Comparison of ENCODE assay signal across 1 cellular context in the genomic region with DNA sequence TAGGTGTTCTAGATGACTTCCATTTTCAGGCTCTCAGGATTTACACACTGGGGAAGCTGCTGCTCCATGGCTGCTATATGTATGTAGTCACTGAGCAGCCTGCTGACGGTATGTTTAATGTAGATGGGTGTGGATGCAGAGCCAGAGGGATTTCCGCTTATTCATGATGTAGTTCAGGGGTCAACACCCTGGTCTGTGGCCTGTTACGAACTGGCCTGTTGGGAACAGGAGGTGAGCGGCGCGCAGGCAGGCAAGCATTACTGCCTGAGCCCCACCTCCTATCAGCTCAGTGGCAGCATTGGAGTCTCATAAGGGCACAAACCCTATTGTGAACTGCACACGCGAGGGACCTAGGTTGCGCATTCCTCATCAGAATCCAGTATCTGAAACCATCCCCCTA.
TF ChIP-seq lines count a peak whose summit lies in the region.

No MANE protein-coding gene starts in this region.

TF ChIP-seq in GM23338, 12 proteins besides CTCF, POLR2A, EP300 and RAD21 (continued from another document):
- TF ChIP-seq, protein P1, sequence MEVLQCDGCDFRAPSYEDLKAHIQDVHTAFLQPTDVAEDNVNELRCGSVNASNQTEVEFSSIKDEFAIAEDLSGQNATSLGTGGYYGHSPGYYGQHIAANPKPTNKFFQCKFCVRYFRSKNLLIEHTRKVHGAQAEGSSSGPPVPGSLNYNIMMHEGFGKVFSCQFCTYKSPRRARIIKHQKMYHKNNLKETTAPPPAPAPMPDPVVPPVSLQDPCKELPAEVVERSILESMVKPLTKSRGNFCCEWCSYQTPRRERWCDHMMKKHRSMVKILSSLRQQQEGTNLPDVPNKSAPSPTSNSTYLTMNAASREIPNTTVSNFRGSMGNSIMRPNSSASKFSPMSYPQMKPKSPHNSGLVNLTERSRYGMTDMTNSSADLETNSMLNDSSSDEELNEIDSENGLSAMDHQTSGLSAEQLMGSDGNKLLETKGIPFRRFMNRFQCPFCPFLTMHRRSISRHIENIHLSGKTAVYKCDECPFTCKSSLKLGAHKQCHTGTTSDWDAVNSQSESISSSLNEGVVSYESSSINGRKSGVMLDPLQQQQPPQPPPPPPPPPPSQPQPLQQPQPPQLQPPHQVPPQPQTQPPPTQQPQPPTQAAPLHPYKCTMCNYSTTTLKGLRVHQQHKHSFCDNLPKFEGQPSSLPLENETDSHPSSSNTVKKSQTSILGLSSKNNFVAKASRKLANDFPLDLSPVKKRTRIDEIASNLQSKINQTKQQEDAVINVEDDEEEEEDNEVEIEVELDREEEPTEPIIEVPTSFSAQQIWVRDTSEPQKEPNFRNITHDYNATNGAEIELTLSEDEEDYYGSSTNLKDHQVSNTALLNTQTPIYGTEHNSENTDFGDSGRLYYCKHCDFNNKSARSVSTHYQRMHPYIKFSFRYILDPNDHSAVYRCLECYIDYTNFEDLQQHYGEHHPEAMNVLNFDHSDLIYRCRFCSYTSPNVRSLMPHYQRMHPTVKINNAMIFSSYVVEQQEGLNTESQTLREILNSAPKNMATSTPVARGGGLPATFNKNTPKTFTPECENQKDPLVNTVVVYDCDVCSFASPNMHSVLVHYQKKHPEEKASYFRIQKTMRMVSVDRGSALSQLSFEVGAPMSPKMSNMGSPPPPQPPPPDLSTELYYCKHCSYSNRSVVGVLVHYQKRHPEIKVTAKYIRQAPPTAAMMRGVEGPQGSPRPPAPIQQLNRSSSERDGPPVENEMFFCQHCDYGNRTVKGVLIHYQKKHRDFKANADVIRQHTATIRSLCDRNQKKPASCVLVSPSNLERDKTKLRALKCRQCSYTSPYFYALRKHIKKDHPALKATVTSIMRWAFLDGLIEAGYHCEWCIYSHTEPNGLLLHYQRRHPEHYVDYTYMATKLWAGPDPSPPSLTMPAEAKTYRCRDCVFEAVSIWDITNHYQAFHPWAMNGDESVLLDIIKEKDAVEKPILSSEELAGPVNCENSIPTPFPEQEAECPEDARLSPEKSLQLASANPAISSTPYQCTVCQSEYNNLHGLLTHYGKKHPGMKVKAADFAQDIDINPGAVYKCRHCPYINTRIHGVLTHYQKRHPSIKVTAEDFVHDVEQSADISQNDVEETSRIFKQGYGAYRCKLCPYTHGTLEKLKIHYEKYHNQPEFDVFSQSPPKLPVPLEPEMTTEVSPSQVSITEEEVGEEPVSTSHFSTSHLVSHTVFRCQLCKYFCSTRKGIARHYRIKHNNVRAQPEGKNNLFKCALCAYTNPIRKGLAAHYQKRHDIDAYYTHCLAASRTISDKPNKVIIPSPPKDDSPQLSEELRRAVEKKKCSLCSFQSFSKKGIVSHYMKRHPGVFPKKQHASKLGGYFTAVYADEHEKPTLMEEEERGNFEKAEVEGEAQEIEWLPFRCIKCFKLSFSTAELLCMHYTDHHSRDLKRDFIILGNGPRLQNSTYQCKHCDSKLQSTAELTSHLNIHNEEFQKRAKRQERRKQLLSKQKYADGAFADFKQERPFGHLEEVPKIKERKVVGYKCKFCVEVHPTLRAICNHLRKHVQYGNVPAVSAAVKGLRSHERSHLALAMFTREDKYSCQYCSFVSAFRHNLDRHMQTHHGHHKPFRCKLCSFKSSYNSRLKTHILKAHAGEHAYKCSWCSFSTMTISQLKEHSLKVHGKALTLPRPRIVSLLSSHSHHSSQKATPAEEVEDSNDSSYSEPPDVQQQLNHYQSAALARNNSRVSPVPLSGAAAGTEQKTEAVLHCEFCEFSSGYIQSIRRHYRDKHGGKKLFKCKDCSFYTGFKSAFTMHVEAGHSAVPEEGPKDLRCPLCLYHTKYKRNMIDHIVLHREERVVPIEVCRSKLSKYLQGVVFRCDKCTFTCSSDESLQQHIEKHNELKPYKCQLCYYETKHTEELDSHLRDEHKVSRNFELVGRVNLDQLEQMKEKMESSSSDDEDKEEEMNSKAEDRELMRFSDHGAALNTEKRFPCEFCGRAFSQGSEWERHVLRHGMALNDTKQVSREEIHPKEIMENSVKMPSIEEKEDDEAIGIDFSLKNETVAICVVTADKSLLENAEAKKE (CRISPR knock-in tag; IDR thresholded peaks at IDR 0.05), result no peak
- no peak for TF ChIP-seq CREB1 (CRISPR knock-in tag; IDR thresholded peaks at IDR 0.05; ENCODE audit: low read depth)
- no peak for TF ChIP-seq ZNF114 (CRISPR knock-in tag; IDR thresholded peaks at IDR 0.05)
